Comparison of ENCODE assay signal across 15 cellular contexts in the genomic region with DNA sequence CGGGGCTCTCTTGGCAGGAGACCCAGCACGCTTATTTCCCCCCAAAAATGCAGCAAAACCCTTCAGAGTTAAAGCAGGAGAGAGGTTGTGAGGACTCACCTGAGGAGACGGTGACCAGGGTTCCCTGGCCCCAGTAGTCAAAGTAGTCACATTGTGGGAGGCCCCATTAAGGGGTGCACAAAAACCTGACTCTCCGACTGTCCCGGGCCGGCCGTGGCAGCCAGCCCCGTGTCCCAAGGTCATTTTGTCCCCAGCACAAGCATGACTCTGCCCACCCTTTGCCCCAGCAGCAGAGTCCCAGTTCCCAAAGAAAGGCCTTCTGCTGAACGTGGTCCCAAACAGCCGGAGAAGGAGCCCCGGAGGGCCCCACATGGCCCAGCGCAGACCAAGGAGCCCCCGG.
DNase-seq lines count a peak whose midpoint lies in the region; ATAC-seq and TF ChIP-seq lines count a peak whose summit lies in the region.
"Had no signal": no experiment of that assay in that cellular context is flagged by ENCODE, and none has a peak within 500 bp of the region (broad histone marks: within the 10 kb centered on the region; RNA-seq: fewer than 3 reads in every experiment).

No MANE protein-coding gene starts in this region.

- intact Hi-C loops in sciatic nerve (cut with DNase I), result no loop called here

- H3K4me3 ChIP-seq in Loucy (ENCODE audit: low read length, poor library complexity, severe bottlenecking), result peak overlapping the region; percentile 75
- H3K4me3 ChIP-seq: adrenal gland, SJSA1 had no signal

- H3K4me1 Mint-ChIP-seq in activated naive CD8-positive, alpha-beta T cell treated with anti-CD3 and anti-CD28 coated beads, Interleukin-2, amount 10 ng/mL, durations not matched to agents 7 days and 5 days, result peaks cover 27% of the 10 kb centered on the region
- H3K4me1 Mint-ChIP-seq in endothelial cell (ENCODE audit: unreplicated experiment), result no peaks in the 10 kb centered on the region

- peak overlapping the region; percentile 92 for H3K4me2 ChIP-seq in Loucy (ENCODE audit: low read depth, low read length, poor library complexity, severe bottlenecking)

- H3K27ac Mint-ChIP-seq in activated naive CD8-positive, alpha-beta T cell treated with anti-CD3 and anti-CD28 coated beads, Interleukin-2, amount 10 ng/mL, durations not matched to agents 7 days and 5 days, result peak overlapping the region; percentile 52
- H3K27ac Mint-ChIP-seq in endothelial cell (ENCODE audit: unreplicated experiment), result no peak overlapping the region
- H3K27ac Mint-ChIP-seq: CD4-positive, alpha-beta T cell; immature natural killer cell had no signal

- H3K9me3 ChIP-seq in Loucy (ENCODE audit: insufficient read depth, low read depth, low read length), result no peaks in the 10 kb centered on the region
- H3K9me3 ChIP-seq: adrenal gland had no signal

- no peaks in the 10 kb centered on the region for H3K36me3 ChIP-seq in Loucy (ENCODE audit: insufficient read depth, low read length)
- H3K36me3 ChIP-seq: adrenal gland, SJSA1 had no signal

- POLR2A ChIA-PET in activated naive CD8-positive, alpha-beta T cell treated with anti-CD3 and anti-CD28 coated beads, Interleukin-2, amount 10 ng/mL, durations not matched to agents 7 days and 5 days (lab: Charles Lee), result no interaction called here

- no peak for ATAC-seq in activated naive CD8-positive, alpha-beta T cell treated with anti-CD3 and anti-CD28 coated beads, Interleukin-2, amount 10 ng/mL, durations not matched to agents 7 days and 5 days (ENCODE audit: low read depth)
- ATAC-seq in sciatic nerve (no peak), HG02623 (IDR thresholded peaks at IDR 0.05; ENCODE audit: unreplicated experiment) (no peak)

- H3K9ac ChIP-seq in Loucy (ENCODE audit: low read depth, low read length, poor library complexity, severe bottlenecking), result peak overlapping the region; percentile 71

- H3K4me3 Mint-ChIP-seq in activated naive CD8-positive, alpha-beta T cell treated with anti-CD3 and anti-CD28 coated beads, Interleukin-2, amount 10 ng/mL, durations not matched to agents 7 days and 5 days, result no peak overlapping the region
- no peak overlapping the region for H3K4me3 Mint-ChIP-seq in endothelial cell (ENCODE audit: unreplicated experiment)
- H3K4me3 Mint-ChIP-seq: CD4-positive, alpha-beta T cell; immature natural killer cell had no signal

- no peaks in the 10 kb centered on the region for H4K20me1 ChIP-seq in Loucy (ENCODE audit: insufficient read depth, low read length, poor library complexity, severe bottlenecking)

- peaks cover 74% of the 10 kb centered on the region for H3K4me1 ChIP-seq in Loucy (ENCODE audit: insufficient read depth, low read length, poor library complexity, severe bottlenecking)
- H3K4me1 ChIP-seq: adrenal gland, SJSA1 had no signal

- no peaks in the 10 kb centered on the region for H3K9me2 ChIP-seq in Loucy (replicated peaks; ENCODE audit: low read depth, low read length)

- TF ChIP-seq CTCF in GM10266 (IDR thresholded peaks at IDR 0.05; ENCODE audit: control insufficient read depth, insufficient read depth, low read depth, missing control alignments), result no peak
- no peak for TF ChIP-seq CTCF in Loucy (conservative IDR thresholded peaks at IDR 0.05; ENCODE audit: low read length)
- TF ChIP-seq CTCF in endothelial cell (IDR thresholded peaks at IDR 0.05; ENCODE audit: unreplicated experiment), result no peak

- H3K36me3 Mint-ChIP-seq in activated naive CD8-positive, alpha-beta T cell treated with anti-CD3 and anti-CD28 coated beads, Interleukin-2, amount 10 ng/mL, durations not matched to agents 7 days and 5 days, result peaks cover 1% of the 10 kb centered on the region
- peaks cover 19% of the 10 kb centered on the region for H3K36me3 Mint-ChIP-seq in endothelial cell (ENCODE audit: low read depth, unreplicated experiment)
- H3K36me3 Mint-ChIP-seq: immature natural killer cell had no signal

- H3K79me2 ChIP-seq in Loucy (ENCODE audit: insufficient read depth, low read length), result peaks cover 52% of the 10 kb centered on the region

- H3K9me3 Mint-ChIP-seq in activated naive CD8-positive, alpha-beta T cell treated with anti-CD3 and anti-CD28 coated beads, Interleukin-2, amount 10 ng/mL, durations not matched to agents 7 days and 5 days, result no peaks in the 10 kb centered on the region
- peaks cover 32% of the 10 kb centered on the region for H3K9me3 Mint-ChIP-seq in endothelial cell (ENCODE audit: unreplicated experiment)
- H3K9me3 Mint-ChIP-seq: CD4-positive, alpha-beta T cell had no signal

- DNase-seq in GM10266 (ENCODE audit: extremely low spot score) (peak; percentile 0), sciatic nerve (ENCODE audit: low spot score) (peak; percentile 28), dermis blood vessel endothelial cell (no peak), endothelial cell (ENCODE audit: low spot score) (no peak)
- DNase-seq in activated naive CD8-positive, alpha-beta T cell treated with anti-CD3 and anti-CD28 coated beads, Interleukin-2, amount 10 ng/mL, durations not matched to agents 7 days and 5 days, result peak; percentile 33
- DNase-seq: immature natural killer cell; mesenchymal stem cell; NCI-H1436 treated with DMSO at 0.1 percent for 48 hours; NCI-H2227 treated with DMSO at 0.1 percent for 48 hours; stimulated activated naive CD4-positive, alpha-beta T cell treated with Interleukin-2 at 50 U/mL for 16 hours had no signal

- H3K27me3 ChIP-seq in Loucy (ENCODE audit: insufficient read depth, low read length, poor library complexity, severe bottlenecking), result no peaks in the 10 kb centered on the region
- H3K27me3 ChIP-seq: SJSA1 had no signal

- H2AFZ ChIP-seq in Loucy (ENCODE audit: low read length), result no peak overlapping the region

- no peaks in the 10 kb centered on the region for H3K27me3 Mint-ChIP-seq in activated naive CD8-positive, alpha-beta T cell treated with anti-CD3 and anti-CD28 coated beads, Interleukin-2, amount 10 ng/mL, durations not matched to agents 7 days and 5 days
- peaks cover 27% of the 10 kb centered on the region for H3K27me3 Mint-ChIP-seq in endothelial cell (ENCODE audit: unreplicated experiment)

- H3F3A ChIP-seq in Loucy (ENCODE audit: low read depth), result peaks cover 19% of the 10 kb centered on the region

Comparison
In these comparisons a context has a peak if more than half of its experiments do, and no peak if none do; other contexts are left out.
1. DNase-seq: peak in GM10266 (single experiment), activated naive CD8-positive, alpha-beta T cell treated with anti-CD3 and anti-CD28 coated beads, Interleukin-2, amount 10 ng/mL, durations not matched to agents 7 days and 5 days (single experiment) and sciatic nerve (single experiment); none in dermis blood vessel endothelial cell (single experiment) and endothelial cell (single experiment).